Comparison of ENCODE assay signal across 20 cellular contexts in the genomic region with DNA sequence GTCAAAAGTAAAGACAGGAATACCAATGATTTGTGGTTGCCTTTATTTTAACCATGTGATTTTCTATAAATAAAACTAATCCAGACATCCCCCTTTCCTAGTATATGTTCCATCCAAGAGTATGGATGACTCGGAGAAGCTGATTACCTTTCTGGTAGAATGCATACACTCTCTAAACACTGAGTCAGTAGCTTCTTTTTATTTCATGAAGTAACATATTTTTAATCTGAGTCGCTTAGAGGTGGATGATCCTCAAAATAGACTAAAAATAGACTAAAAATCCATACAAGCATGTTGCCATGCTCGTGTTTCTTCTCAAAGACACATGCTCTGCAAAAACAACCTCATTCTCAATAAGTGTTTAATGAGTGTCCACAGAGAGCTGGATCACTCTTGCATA.
"Had no signal": no experiment of that assay in that cellular context is flagged by ENCODE, and none has a peak within 500 bp of the region (broad histone marks: within the 10 kb centered on the region; RNA-seq: fewer than 3 reads in every experiment).

No MANE protein-coding gene starts in this region.

- H3K4me1 ChIP-seq: heart left ventricle, prostate gland, suprapubic skin, tibial nerve had no signal

- ATAC-seq: heart left ventricle; left colon; natural killer cell; stimulated activated naive CD8-positive, alpha-beta T cell treated with anti-CD3 and anti-CD28 coated beads, Interleukin-15, amount 100 ng/mL, for 72 hours had no signal

- H3K27me3 ChIP-seq: esophagus squamous epithelium, heart left ventricle, suprapubic skin, tibial nerve had no signal

- H3K4me3 ChIP-seq: coronary artery, esophagus squamous epithelium, heart left ventricle, lung, prostate gland, suprapubic skin, tibial nerve had no signal

- DNase-seq: activated CD4-positive, alpha-beta memory T cell treated with anti-CD3 and anti-CD28 coated beads for 36 hours; activated CD4-positive, alpha-beta T cell treated with anti-CD3 and anti-CD28 coated beads for 4 hours; activated CD4-positive, CD25-positive, alpha-beta regulatory T cell; activated naive CD4-positive, alpha-beta T cell treated with Interleukin-2 at 50 U/mL for 16 hours; activated naive CD8-positive, alpha-beta T cell treated with anti-CD3 and anti-CD28 coated beads for 36 hours; activated T-cell treated with anti-CD3 and anti-CD28 coated beads, Interleukin-2, amount 50 U/mL, for 48 hours; cerebellar nuclear complex; esophagus squamous epithelium; heart left ventricle; left colon; natural killer cell; stimulated activated CD4-positive, alpha-beta T cell treated with anti-CD3 and anti-CD28 coated beads, Interleukin-12 subunit alpha, Interleukin-12 subunit beta, amount 100 ng/mL, for 4 hours; stimulated activated CD4-positive, alpha-beta T cell treated with anti-CD3 and anti-CD28 coated beads, Interleukin-4, amount 100 ng/mL, for 4 hours; stimulated activated naive CD8-positive, alpha-beta T cell treated with anti-CD3 and anti-CD28 coated beads, Interleukin-15, amount 100 ng/mL, for 72 hours; T1000 had no signal

- H3K36me3 ChIP-seq: esophagus squamous epithelium, heart left ventricle, suprapubic skin, tibial nerve had no signal

- H3K27ac ChIP-seq: coronary artery, esophagus squamous epithelium, heart left ventricle, prostate gland, suprapubic skin, tibial nerve had no signal

- H3K9me3 ChIP-seq: esophagus squamous epithelium, heart left ventricle, prostate gland, suprapubic skin, tibial nerve had no signal
